ENCODE assay signal across 19 cellular contexts in the genomic region with DNA sequence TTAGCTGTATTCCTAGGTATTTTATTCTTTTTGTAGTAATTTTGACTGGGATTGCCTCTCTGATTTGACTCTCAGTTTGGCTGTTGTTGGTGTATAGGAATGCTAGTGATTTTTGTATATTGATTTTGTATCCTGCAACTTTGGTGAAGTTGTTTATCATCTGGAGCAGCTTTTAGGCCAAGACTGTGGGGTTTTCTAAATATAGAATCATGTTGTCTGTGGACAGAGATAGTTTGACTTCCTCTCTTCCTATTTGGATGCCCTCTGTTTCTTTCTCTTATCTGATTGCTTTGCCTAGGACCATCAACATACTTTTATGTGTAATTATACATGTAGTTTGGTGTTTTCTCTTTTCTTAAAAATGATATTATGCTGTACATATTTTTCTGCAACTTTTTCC.
"Had no signal": no experiment of that assay in that cellular context is flagged by ENCODE, and none has a peak within 500 bp of the region (broad histone marks: within the 10 kb centered on the region; RNA-seq: fewer than 3 reads in every experiment).

No MANE protein-coding gene starts in this region.

- H3K27ac Mint-ChIP-seq: memory B cell, mesothelial cell of epicardium, nephron progenitor cell had no signal

- H3K27ac ChIP-seq: coronary artery, hepatocyte, left ventricle myocardium inferior, lower lobe of right lung, spleen had no signal

- ATAC-seq: left cardiac atrium, lower lobe of right lung, sciatic nerve had no signal

- H2AFZ ChIP-seq: hepatocyte had no signal

- DNase-seq: effector CD8-positive, alpha-beta T cell; foreskin melanocyte; head of caudate nucleus; kidney; left cardiac atrium; left ventricle myocardium inferior; lower lobe of right lung; nephron progenitor cell; posterior cingulate gyrus; spleen; stimulated activated CD4-positive, alpha-beta T cell treated with anti-CD3 and anti-CD28 coated beads, Interleukin-2, amount 100 ng/mL, for 24 hours; stimulated activated CD4-positive, alpha-beta T cell treated with anti-CD3 and anti-CD28 coated beads, Interleukin-4, amount 100 ng/mL, for 4 hours; stimulated activated naive CD4-positive, alpha-beta T cell treated with Interleukin-2 at 50 U/mL for 16 hours; trophoblast cell had no signal

- H3K27me3 ChIP-seq: hepatocyte, spleen had no signal

- H3K9me3 ChIP-seq: lower lobe of right lung had no signal

- FAIRE-seq: kidney had no signal

- H3K4me3 ChIP-seq: coronary artery, hepatocyte, left ventricle myocardium inferior, lower lobe of right lung, spleen had no signal

- H3K4me2 ChIP-seq: hepatocyte had no signal

- H3K4me3 Mint-ChIP-seq: memory B cell, mesothelial cell of epicardium, nephron progenitor cell had no signal

- H3K4me1 Mint-ChIP-seq: mesothelial cell of epicardium, nephron progenitor cell had no signal
